In genomic region chr3:45841380-45841700, GRCh38 we compare ENCODE assay signal across 8 cellular contexts. TPM values are rescaled to one million over a fixed set of nuclear protein-coding genes. Genes with fewer than 3 reads are reported as not detected.
A peak's percentile ranks its signal among the peaks of the same experiment; 100 is the strongest.
DNase-seq lines count a peak whose midpoint lies in the region; TF ChIP-seq lines count a peak whose summit lies in the region.

No MANE protein-coding gene starts in this region.

- H2AFZ ChIP-seq in PC-9 (peak overlapping the region; percentile 94), mesenchymal stem cell (ENCODE audit: low read depth, low read length) (peak overlapping the region; percentile 98)

- no peak overlapping the region for H2BK15ac ChIP-seq in mesenchymal stem cell (ENCODE audit: low read depth, poor library complexity, severe bottlenecking)

- TF ChIP-seq CTCF in PC-9 (conservative IDR thresholded peaks at IDR 0.05) (no peak), vagina (IDR thresholded peaks at IDR 0.05) (no peak)

- H4K8ac ChIP-seq in mesenchymal stem cell (ENCODE audit: low read length): peak overlapping the region; percentile 10

- H3K4me2 ChIP-seq in BLaER1 treated with 17β-estradiol and CSF1 and Interleukin-3, amounts not matched to agents 10 nM and 100 nM: peak overlapping the region; percentile 85 to 98 (median 94)
- peak overlapping the region; percentile 98 for H3K4me2 ChIP-seq in PC-9
- peak overlapping the region; percentile 89 for H3K4me2 ChIP-seq in mesenchymal stem cell (ENCODE audit: low read length, poor library complexity, severe bottlenecking)

- BruUV-seq in PC-9 (replicated peaks; lab: Mats Ljungman, UMichigan): no TSS peak

- no peak for DNase-seq in HAP-1 (ENCODE audit: low spot score in 2 of 2)
- DNase-seq in PC-9: no peak
- peak; percentile 40 for DNase-seq in dermis blood vessel endothelial cell
- peak; percentile 62 for DNase-seq in mesenchymal stem cell
- no peak for DNase-seq in vagina (ENCODE audit: extremely low spot score in 2 of 2)
- DNase-seq in stimulated activated CD4-positive, alpha-beta T cell treated with anti-CD3 and anti-CD28 coated beads, Interleukin-15, amount 100 ng/mL, for 24 hours: no peak
- no peak for DNase-seq in H4 (ENCODE audit: low spot score)

- H3K9me3 ChIP-seq in BLaER1 treated with 17β-estradiol and CSF1 and Interleukin-3, amounts not matched to agents 10 nM and 100 nM (replicated peaks in 1 of 11): peaks cover 0 to 10% (median 9%) of the 10 kb centered on the region in 11 experiments; a peak in 13 of 22 replicates
- 0 out of 2 replicates have a peak, but pooled peaks cover 2% of the 10 kb centered on the region for H3K9me3 ChIP-seq in HAP-1
- no peaks in the 10 kb centered on the region for H3K9me3 ChIP-seq in PC-9 (ENCODE audit: insufficient read depth, low read depth)
- H3K9me3 ChIP-seq in mesenchymal stem cell (ENCODE audit: control insufficient read depth, low read length): no peaks in the 10 kb centered on the region
- no peaks in the 10 kb centered on the region for H3K9me3 ChIP-seq in vagina

- H4K91ac ChIP-seq in mesenchymal stem cell (ENCODE audit: low read length): no peak overlapping the region

- H2BK12ac ChIP-seq in mesenchymal stem cell (ENCODE audit: low read length in 2 of 2): no peak overlapping the region

- peaks cover 6 to 16% (median 11%) of the 10 kb centered on the region in 10 experiments; a peak in 17 of 20 replicates for H3K4me1 ChIP-seq in BLaER1 treated with 17β-estradiol and CSF1 and Interleukin-3, amounts not matched to agents 10 nM and 100 nM
- H3K4me1 ChIP-seq in HAP-1: peaks cover 3% of the 10 kb centered on the region; the same call in 1 of the 2 replicates
- peaks cover 8% of the 10 kb centered on the region; the same call in 1 of the 2 replicates for H3K4me1 ChIP-seq in PC-9 (replicated peaks; ENCODE audit: insufficient read depth)
- H3K4me1 ChIP-seq in mesenchymal stem cell (ENCODE audit: control insufficient read depth, insufficient read depth, low read depth, low read length): peaks cover 2% of the 10 kb centered on the region
- H3K4me1 ChIP-seq in vagina: peaks cover 19% of the 10 kb centered on the region

- H3K14ac ChIP-seq in mesenchymal stem cell (ENCODE audit: low read length in 2 of 2): peak overlapping the region in 1 of 2 experiments; percentile 56

- peak overlapping the region; percentile 73 to 86 (median 79) for H3K4me3 ChIP-seq in BLaER1 treated with 17β-estradiol and CSF1 and Interleukin-3, amounts not matched to agents 10 nM and 100 nM
- H3K4me3 ChIP-seq in HAP-1 (peak overlapping the region; percentile 63), PC-9 (peak overlapping the region; percentile 93), mesenchymal stem cell (ENCODE audit: insufficient read depth in 1 of 2, low read depth in 1 of 2, low read length in 2 of 2) (peak overlapping the region; percentile 92 to 93), vagina (peak overlapping the region; percentile 62 to 74)

- H3K27me3 ChIP-seq in BLaER1 treated with 17β-estradiol and CSF1 and Interleukin-3, amounts not matched to agents 10 nM and 100 nM: no peaks in the 10 kb centered on the region
- peaks cover 10% of the 10 kb centered on the region for H3K27me3 ChIP-seq in HAP-1 (ENCODE audit: low read depth)
- H3K27me3 ChIP-seq in PC-9 (ENCODE audit: insufficient read depth, low read depth): no peaks in the 10 kb centered on the region
- H3K27me3 ChIP-seq in mesenchymal stem cell (ENCODE audit: control insufficient read depth in 1 of 2, insufficient read depth in 1 of 2, low read length in 2 of 2): peaks cover 7 to 11% of the 10 kb centered on the region in 2 experiments
- H3K27me3 ChIP-seq in vagina: no peaks in the 10 kb centered on the region

- no peak overlapping the region for H3K4ac ChIP-seq in mesenchymal stem cell (ENCODE audit: low read depth in 1 of 2, low read length in 2 of 2)

- H3F3A ChIP-seq in PC-9 (ENCODE audit: insufficient read depth, low read depth): no peaks in the 10 kb centered on the region

- H3K9ac ChIP-seq in BLaER1 treated with 17β-estradiol and CSF1 and Interleukin-3, amounts not matched to agents 10 nM and 100 nM: peak overlapping the region; percentile 74 to 91 (median 82)
- H3K9ac ChIP-seq in mesenchymal stem cell (ENCODE audit: low read length): peak overlapping the region; percentile 97

- H2AK5ac ChIP-seq in mesenchymal stem cell (ENCODE audit: low read length, severe bottlenecking): no peak overlapping the region

- WGBS in mesenchymal stem cell: 10% methylated on average over 10 of the region's 12 CpGs

- peak overlapping the region in 1 of 2 experiments; percentile 58 for H3K18ac ChIP-seq in mesenchymal stem cell (ENCODE audit: low read depth in 1 of 2, low read length in 2 of 2)

- CTCF ChIA-PET in PC-9 (lab: Charles Lee): interaction anchor here (0.6 kb wide), 1 partner anchor 51 kb away, joined by 5 read pairs; no protein-coding TSS in a partner anchor

- POLR2A ChIA-PET in PC-9 (lab: Charles Lee; ENCODE audit: unreplicated experiment): interaction anchor here (0.7 kb wide), 1 partner anchor 42 kb away, joined by 5 read pairs; no protein-coding TSS in a partner anchor

- H4K20me1 ChIP-seq in BLaER1 treated with 17β-estradiol and CSF1 and Interleukin-3, amounts not matched to agents 10 nM and 100 nM: no peaks in the 10 kb centered on the region
- no peaks in the 10 kb centered on the region for H4K20me1 ChIP-seq in PC-9 (ENCODE audit: insufficient read depth)

- peak overlapping the region; percentile 63 to 95 (median 78) for H3K27ac ChIP-seq in BLaER1 treated with 17β-estradiol and CSF1 and Interleukin-3, amounts not matched to agents 10 nM and 100 nM
- H3K27ac ChIP-seq in PC-9 (peak overlapping the region; percentile 36), mesenchymal stem cell (ENCODE audit: low read length, poor library complexity, severe bottlenecking) (peak overlapping the region; percentile 9), vagina (no peak overlapping the region)

- H3K79me1 ChIP-seq in mesenchymal stem cell (replicated peaks; ENCODE audit: low read length, poor library complexity, severe bottlenecking): peaks cover 15% of the 10 kb centered on the region

- TF ChIP-seq POLR2A in vagina (IDR thresholded peaks at IDR 0.05): no peak

- H2BK120ac ChIP-seq in mesenchymal stem cell (ENCODE audit: low read depth, low read length): no peak overlapping the region

- H2BK5ac ChIP-seq in mesenchymal stem cell (ENCODE audit: low read depth, low read length, poor library complexity, severe bottlenecking): no peak overlapping the region

- intact Hi-C loops in PC-9 (cut with micrococcal nuclease; ENCODE audit: unreplicated experiment) (loop anchor here (5.0 kb wide), 2 partner anchors 91 to 236 kb away; no protein-coding TSS in a partner anchor), vagina (cut with DNase I) (no loop called here)

- H3K9me2 ChIP-seq in PC-9 (ENCODE audit: insufficient read depth): no peaks in the 10 kb centered on the region

- in situ Hi-C loops in HAP-1 (cut with MboI; ENCODE audit: low sequenced_read_pairs): no loop called here

- peak overlapping the region in 1 of 2 experiments; percentile 46 for H3K23ac ChIP-seq in mesenchymal stem cell (ENCODE audit: low read length in 2 of 2)

- peaks cover 0 to 19% (median 7%) of the 10 kb centered on the region in 11 experiments; a peak in 14 of 22 replicates for H3K36me3 ChIP-seq in BLaER1 treated with 17β-estradiol and CSF1 and Interleukin-3, amounts not matched to agents 10 nM and 100 nM
- H3K36me3 ChIP-seq in HAP-1 (replicated peaks) (no peaks in the 10 kb centered on the region), PC-9 (ENCODE audit: low read depth) (no peaks in the 10 kb centered on the region), mesenchymal stem cell (ENCODE audit: control insufficient read depth in 1 of 2, insufficient read depth in 2 of 2, low read depth in 1 of 2, low read length in 2 of 2) (peaks cover 0 to 13% of the 10 kb centered on the region in 2 experiments), vagina (no peaks in the 10 kb centered on the region)

- peaks cover 25% of the 10 kb centered on the region for H3K79me2 ChIP-seq in PC-9 (ENCODE audit: low read depth)

RNA-seq across cellular contexts. Expression of gene LZTFL1, which starts 0.6 kb away (rescaled TPM):
- total RNA-seq in PC-9 (2021) (21.2 and 39.2 TPM in 2 replicates), dermis blood vessel endothelial cell (11.9 and 16.8 TPM in 2 replicates), vagina (9.1 TPM)
- polyA plus RNA-seq in mesenchymal stem cell (2013, experiment 1 of 2): 32.4 TPM
- 32.4 TPM for polyA plus RNA-seq in mesenchymal stem cell (2013, experiment 2 of 2)
- total RNA-seq in H4 (2014; rRNA removed; shearing (Covaris generic)): 8.3 and 10.1 TPM in 2 replicates

RNA-seq across cellular contexts. Expression of gene CCR9, which starts 45.0 kb away (rescaled TPM):
- total RNA-seq in PC-9 (2021) (not detected in 2 replicates), dermis blood vessel endothelial cell (not detected in 2 replicates), vagina (not detected)
- polyA plus RNA-seq in mesenchymal stem cell (2013, experiment 1 of 2): not detected
- not detected for polyA plus RNA-seq in mesenchymal stem cell (2013, experiment 2 of 2)
- not detected in 2 replicates for total RNA-seq in H4 (2014; rRNA removed; shearing (Covaris generic))

RNA-seq across cellular contexts. Expression of gene SLC6A20, which starts 45.0 kb away (rescaled TPM):
- total RNA-seq in PC-9 (2021): not detected in 2 replicates
- not detected in 2 replicates for total RNA-seq in dermis blood vessel endothelial cell
- not detected for polyA plus RNA-seq in mesenchymal stem cell (2013, experiment 1 of 2)
- polyA plus RNA-seq in mesenchymal stem cell (2013, experiment 2 of 2): not detected
- 2.9 TPM for total RNA-seq in vagina
- total RNA-seq in H4 (2014; rRNA removed; shearing (Covaris generic)): not detected in 2 replicates

Comparison
In these comparisons a context has a peak if more than half of its experiments do, and no peak if none do; other contexts are left out.
1. DNase-seq: peak in dermis blood vessel endothelial cell (single experiment) and mesenchymal stem cell (single experiment); none in HAP-1 (0 of 2), PC-9 (0 of 2), vagina (0 of 2), stimulated activated CD4-positive, alpha-beta T cell treated with anti-CD3 and anti-CD28 coated beads, Interleukin-15, amount 100 ng/mL, for 24 hours (single experiment) and H4 (single experiment).
2. Peak in every context shown above with its lines, with median percentiles within 50 percentile points of each other: H3K4me2 ChIP-seq and H3K4me3 ChIP-seq.